ENCODE assay signal across 33 cellular contexts in the genomic region with DNA sequence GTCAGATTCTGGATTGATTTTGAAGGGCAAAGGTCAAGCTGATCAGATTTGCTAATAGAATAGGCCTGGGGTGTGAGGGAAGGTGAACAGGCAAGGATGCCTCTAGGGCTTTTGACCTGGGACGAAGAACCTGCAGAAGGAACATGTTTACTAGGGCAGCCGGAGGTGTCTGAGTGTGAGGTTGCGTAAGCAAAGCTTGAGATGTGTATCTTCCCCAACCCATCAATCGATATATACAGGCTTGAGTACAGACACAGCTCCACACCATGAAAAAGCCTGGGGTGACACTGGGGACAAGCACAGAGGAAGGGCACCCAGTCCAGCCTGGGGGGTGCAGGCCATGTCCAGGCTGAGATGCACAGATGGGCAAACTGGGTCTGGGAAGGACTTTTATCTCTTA. TPM values are rescaled to one million over a fixed set of nuclear protein-coding genes. Genes with fewer than 3 reads are reported as not detected.
"Had no signal": no experiment of that assay in that cellular context is flagged by ENCODE, and none has a peak within 500 bp of the region (broad histone marks: within the 10 kb centered on the region; RNA-seq: fewer than 3 reads in every experiment).

No MANE protein-coding gene starts in this region.

- H3K9me3 ChIP-seq: body of pancreas, esophagus muscularis mucosa, gastroesophageal sphincter had no signal

- H3K27ac ChIP-seq: cardiac muscle cell, coronary artery, dorsolateral prefrontal cortex, esophagus muscularis mucosa, foreskin keratinocyte, gastroesophageal sphincter, VCaP had no signal

- H3K4me3 ChIP-seq: body of pancreas, cardiac muscle cell, coronary artery, dorsolateral prefrontal cortex, esophagus muscularis mucosa, gastroesophageal sphincter had no signal

- H3K27me3 ChIP-seq: body of pancreas, cardiac muscle cell, foreskin keratinocyte had no signal

- H3K4me3 Mint-ChIP-seq: activated CD4-positive, alpha-beta memory T cell treated with anti-CD3 and anti-CD28 coated beads, Interleukin-2, amount 10 ng/mL, durations not matched to agents 7 days and 5 days; activated CD4-positive, alpha-beta T cell treated with anti-CD3 and anti-CD28 coated beads, Interleukin-2, amount 10 ng/mL, durations not matched to agents 7 days and 5 days; activated naive CD8-positive, alpha-beta T cell; activated T-cell treated with anti-CD3 and anti-CD28 coated beads, Interleukin-2, amount 50 U/mL, for 4 hours; activated T-helper 17 cell treated with anti-CD3 and anti-CD28 coated beads, Interleukin-2, amount 50 U/mL, for 72 hours; dendritic cell treated with granulocyte-macrophage colony-stimulating factor and Interleukin-4, amounts not matched to agents 40 ng/mL and 50 ng/mL, for 4 days; WTC11 had no signal

- H3K4me1 Mint-ChIP-seq: activated T-helper 17 cell treated with anti-CD3 and anti-CD28 coated beads, Interleukin-2, amount 50 U/mL, for 72 hours had no signal

- H3K36me3 Mint-ChIP-seq: activated naive CD8-positive, alpha-beta T cell; WTC11 had no signal

- ATAC-seq: activated T-cell treated with anti-CD3 and anti-CD28 coated beads, Interleukin-2, amount 50 U/mL, for 4 hours; activated T-helper 17 cell treated with anti-CD3 and anti-CD28 coated beads, Interleukin-2, amount 50 U/mL, for 72 hours; body of pancreas; foreskin keratinocyte; gastroesophageal sphincter; WTC11 had no signal

- H3K36me3 ChIP-seq: cardiac muscle cell, esophagus muscularis mucosa, gastroesophageal sphincter had no signal

- H3K27ac Mint-ChIP-seq: activated CD4-positive, alpha-beta memory T cell treated with anti-CD3 and anti-CD28 coated beads, Interleukin-2, amount 10 ng/mL, durations not matched to agents 7 days and 5 days; activated CD4-positive, alpha-beta T cell treated with anti-CD3 and anti-CD28 coated beads, Interleukin-2, amount 10 ng/mL, durations not matched to agents 7 days and 5 days; activated naive CD8-positive, alpha-beta T cell; activated T-helper 17 cell treated with anti-CD3 and anti-CD28 coated beads, Interleukin-2, amount 50 U/mL, for 72 hours; dendritic cell treated with granulocyte-macrophage colony-stimulating factor and Interleukin-4, amounts not matched to agents 40 ng/mL and 50 ng/mL, for 4 days; WTC11 had no signal

- H3K9me3 Mint-ChIP-seq: activated CD4-positive, alpha-beta memory T cell treated with anti-CD3 and anti-CD28 coated beads, Interleukin-2, amount 10 ng/mL, durations not matched to agents 7 days and 5 days; activated CD4-positive, alpha-beta T cell treated with anti-CD3 and anti-CD28 coated beads, Interleukin-2, amount 10 ng/mL, durations not matched to agents 7 days and 5 days; activated T-cell treated with anti-CD3 and anti-CD28 coated beads, Interleukin-2, amount 50 U/mL, for 4 hours; activated T-helper 17 cell treated with anti-CD3 and anti-CD28 coated beads, Interleukin-2, amount 50 U/mL, for 72 hours; dendritic cell treated with granulocyte-macrophage colony-stimulating factor and Interleukin-4, amounts not matched to agents 40 ng/mL and 50 ng/mL, for 4 days; WTC11 had no signal

- H3K4me1 ChIP-seq: foreskin keratinocyte had no signal

- DNase-seq: activated CD4-positive, alpha-beta memory T cell treated with anti-CD3 and anti-CD28 coated beads, Interleukin-2, amount 10 ng/mL, durations not matched to agents 7 days and 5 days; activated CD4-positive, alpha-beta T cell treated with anti-CD3 and anti-CD28 coated beads for 1 hour; activated CD4-positive, alpha-beta T cell treated with anti-CD3 and anti-CD28 coated beads for 4 hours; activated CD4-positive, alpha-beta T cell treated with anti-CD3 and anti-CD28 coated beads, Interleukin-2, amount 10 ng/mL, durations not matched to agents 7 days and 5 days; activated CD4-positive, alpha-beta T cell treated with anti-CD3 and anti-CD28 coated beads, Interleukin-2, amount 50 U/mL, for 4 hours; activated CD8-positive, alpha-beta memory T cell treated with anti-CD3 and anti-CD28 coated beads, Interleukin-2, amount 50 U/mL, for 48 hours; activated effector memory CD4-positive, alpha-beta T cell treated with Interleukin-2 at 50 U/mL for 16 hours; activated gamma-delta T cell treated with Interleukin-2 at 50 U/mL for 16 hours; activated naive CD4-positive, alpha-beta T cell treated with anti-CD3 and anti-CD28 coated beads, Interleukin-2, amount 50 U/mL, for 16 hours; activated naive CD4-positive, alpha-beta T cell treated with Interleukin-2 at 50 U/mL for 16 hours; activated T-cell treated with anti-CD3 and anti-CD28 coated beads, Interleukin-2, amount 50 U/mL, for 4 hours; amniotic stem cell; aorta; central memory CD4-positive, alpha-beta T cell; dorsolateral prefrontal cortex; effector memory CD4-positive, alpha-beta T cell; erythroblast; foreskin keratinocyte; T-helper 2 cell had no signal

RNA-seq across cellular contexts. Expression of a gene that starts 1.1 kb away (rescaled TPM):
- total RNA-seq: activated CD4-positive, alpha-beta memory T cell treated with anti-CD3 and anti-CD28 coated beads, Interleukin-2, amount 10 ng/mL, durations not matched to agents 7 days and 5 days; activated CD4-positive, alpha-beta T cell treated with anti-CD3 and anti-CD28 coated beads, Interleukin-2, amount 10 ng/mL, durations not matched to agents 7 days and 5 days; activated T-cell treated with anti-CD3 and anti-CD28 coated beads, Interleukin-2, amount 50 U/mL, for 4 hours; activated T-helper 17 cell treated with anti-CD3 and anti-CD28 coated beads, Interleukin-2, amount 50 U/mL, for 72 hours; aorta; body of pancreas; cardiac muscle cell; cerebellum; dorsolateral prefrontal cortex; esophagus muscularis mucosa; foreskin keratinocyte; glomerular endothelial cell; T-helper 1 cell treated with Interleukin-12 subunit alpha and Interleukin-12 subunit beta and Interleukin-4 antibody, amounts not matched to agents 30 ng/mL and 1 ng/mL, for 36 hours; WTC11 had no signal
- polyA plus RNA-seq: adipose tissue, aorta, cardiac muscle cell, foreskin keratinocyte had no signal
